8 cellular contexts compared by ENCODE assay signal in the genomic region with DNA sequence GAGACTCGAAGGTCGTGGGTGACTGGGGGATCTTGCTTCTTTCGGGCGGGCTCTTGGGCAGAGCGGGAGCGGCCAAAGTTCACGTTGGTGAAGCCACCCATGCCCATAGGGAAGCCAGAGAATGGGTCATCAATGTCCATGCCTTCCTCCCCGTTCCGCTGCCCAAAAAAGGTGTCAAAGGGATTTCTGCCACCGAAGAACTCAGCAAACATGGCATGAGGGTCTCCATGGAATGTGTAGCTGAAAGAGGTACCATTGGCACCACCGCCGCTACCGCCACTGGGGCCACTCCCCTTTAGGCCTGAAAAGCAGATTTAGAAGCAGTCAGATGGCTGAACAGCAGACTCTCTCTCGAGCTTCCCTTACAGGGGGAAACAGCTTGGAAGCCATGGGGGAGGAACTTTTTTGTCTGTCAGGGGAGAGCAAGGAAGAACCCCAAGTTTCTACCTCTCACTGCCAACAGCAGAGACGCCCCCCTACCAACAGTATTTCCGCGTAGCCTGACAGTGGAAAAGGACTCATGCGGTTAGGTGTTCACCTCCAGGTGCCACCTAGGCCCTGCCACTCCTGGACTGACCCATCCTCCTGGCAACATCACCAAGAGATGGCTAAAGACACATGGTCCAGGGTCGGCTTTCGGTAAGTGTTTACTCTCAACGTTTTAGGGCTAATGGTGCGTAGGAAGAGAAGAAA. TPM values are rescaled to one million over a fixed set of nuclear protein-coding genes. Genes with fewer than 3 reads are reported as not detected.
DNase-seq lines count a peak whose midpoint lies in the region; ATAC-seq and TF ChIP-seq lines count a peak whose summit lies in the region.

No MANE protein-coding gene starts in this region.

- 8 to 13% (median 11%) methylated on average over 19 to 22 of the region's 22 CpGs for WGBS in stomach, 5 donors

- intact Hi-C loops in activated T-helper 1 cell treated with anti-CD3 and anti-CD28 coated beads, Interleukin-12 subunit alpha, Interleukin-12 subunit beta, Interleukin-2, Interleukin-4 antibody, amounts not matched to agents 30 ng/mL and 10 ng/mL and 1 ng/mL, durations not matched to agents 14 hours and 24 hours and 36 hours (cut with micrococcal nuclease), result no loop called here
- intact Hi-C loops in stomach (cut with DNase I; ENCODE audit: low total_unique reads), result no loop called here

- no peak for ATAC-seq in GM18907 (IDR thresholded peaks at IDR 0.05; ENCODE audit: unreplicated experiment)

- peak overlapping the region; percentile 91 for H3K4me3 Mint-ChIP-seq in activated T-helper 1 cell treated with anti-CD3 and anti-CD28 coated beads, Interleukin-12 subunit alpha, Interleukin-12 subunit beta, Interleukin-2, Interleukin-4 antibody, amounts not matched to agents 30 ng/mL and 10 ng/mL and 1 ng/mL, durations not matched to agents 14 hours and 24 hours and 36 hours

- peak overlapping the region; percentile 54 for H3K9ac ChIP-seq in iPS-15b (ENCODE audit: low read depth, low read length)

- peaks cover 2% of the 10 kb centered on the region for H3K27me3 Mint-ChIP-seq in activated T-helper 1 cell treated with anti-CD3 and anti-CD28 coated beads, Interleukin-12 subunit alpha, Interleukin-12 subunit beta, Interleukin-2, Interleukin-4 antibody, amounts not matched to agents 30 ng/mL and 10 ng/mL and 1 ng/mL, durations not matched to agents 14 hours and 24 hours and 36 hours (ENCODE audit: insufficient read depth)

- H3K27me3 ChIP-seq in iPS-15b (ENCODE audit: control insufficient read depth, insufficient read depth, low read length), result no peaks in the 10 kb centered on the region
- no peaks in the 10 kb centered on the region for H3K27me3 ChIP-seq in stomach

- peak overlapping the region; percentile 99 to 100 (median 100) for H3K27ac ChIP-seq in stomach

- H3K9me3 ChIP-seq in iPS-15b (ENCODE audit: control insufficient read depth, insufficient read depth, low read length) (no peaks in the 10 kb centered on the region), stomach (no peaks in the 10 kb centered on the region)

- H3K36me3 Mint-ChIP-seq in activated T-helper 1 cell treated with anti-CD3 and anti-CD28 coated beads, Interleukin-12 subunit alpha, Interleukin-12 subunit beta, Interleukin-2, Interleukin-4 antibody, amounts not matched to agents 30 ng/mL and 10 ng/mL and 1 ng/mL, durations not matched to agents 14 hours and 24 hours and 36 hours (ENCODE audit: low read depth), result peaks cover 32% of the 10 kb centered on the region

- H3K4me1 ChIP-seq in iPS-15b (ENCODE audit: control insufficient read depth, insufficient read depth, low read length) (peaks cover 6% of the 10 kb centered on the region), stomach (peaks cover 50 to 80% (median 52%) of the 10 kb centered on the region in 4 donors)

- peak; percentile 18 for DNase-seq in activated CD4-positive, alpha-beta T cell treated with anti-CD3 and anti-CD28 coated beads, Interleukin-2, amount 50 U/mL, for 1 hour
- no peak for DNase-seq in activated CD4-positive, alpha-beta T cell treated with anti-CD3 and anti-CD28 coated beads for 48 hours
- DNase-seq in activated T-helper 1 cell treated with anti-CD3 and anti-CD28 coated beads, Interleukin-12 subunit alpha, Interleukin-12 subunit beta, Interleukin-2, Interleukin-4 antibody, amounts not matched to agents 30 ng/mL and 10 ng/mL and 1 ng/mL, durations not matched to agents 14 hours and 24 hours and 36 hours (ENCODE audit: low spot score), result no peak
- DNase-seq in stomach (no peak), GM10266 (ENCODE audit: extremely low spot score) (no peak), NOMO-1 (lab: John Stamatoyannopoulos, UW; ENCODE audit: unreplicated experiment in 2 of 2) (no peak)

- TF ChIP-seq CTCF in stomach (IDR thresholded peaks at IDR 0.05) (no peak), GM10266 (IDR thresholded peaks at IDR 0.05; ENCODE audit: control insufficient read depth, insufficient read depth, low read depth, missing control alignments) (no peak)

- no peak for TF ChIP-seq POLR2A in stomach (IDR thresholded peaks at IDR 0.05)

- no peaks in the 10 kb centered on the region for H3K9me3 Mint-ChIP-seq in activated T-helper 1 cell treated with anti-CD3 and anti-CD28 coated beads, Interleukin-12 subunit alpha, Interleukin-12 subunit beta, Interleukin-2, Interleukin-4 antibody, amounts not matched to agents 30 ng/mL and 10 ng/mL and 1 ng/mL, durations not matched to agents 14 hours and 24 hours and 36 hours

- peak overlapping the region; percentile 86 for H3K4me3 ChIP-seq in iPS-15b (ENCODE audit: low read depth, low read length)
- H3K4me3 ChIP-seq in stomach, result peak overlapping the region; percentile 85 to 89 (median 89)

- peak overlapping the region; percentile 77 for H3K27ac Mint-ChIP-seq in activated T-helper 1 cell treated with anti-CD3 and anti-CD28 coated beads, Interleukin-12 subunit alpha, Interleukin-12 subunit beta, Interleukin-2, Interleukin-4 antibody, amounts not matched to agents 30 ng/mL and 10 ng/mL and 1 ng/mL, durations not matched to agents 14 hours and 24 hours and 36 hours

- peaks cover 22% of the 10 kb centered on the region for H3K36me3 ChIP-seq in iPS-15b (ENCODE audit: control insufficient read depth, insufficient read depth, low read length)
- H3K36me3 ChIP-seq in stomach, result peaks cover 22 to 40% (median 34%) of the 10 kb centered on the region in 4 donors

- TF ChIP-seq EP300 in stomach (IDR thresholded peaks at IDR 0.05), result no peak

- H3K4me1 Mint-ChIP-seq in activated T-helper 1 cell treated with anti-CD3 and anti-CD28 coated beads, Interleukin-12 subunit alpha, Interleukin-12 subunit beta, Interleukin-2, Interleukin-4 antibody, amounts not matched to agents 30 ng/mL and 10 ng/mL and 1 ng/mL, durations not matched to agents 14 hours and 24 hours and 36 hours (ENCODE audit: low read depth), result peaks cover 49% of the 10 kb centered on the region

RNA-seq across cellular contexts. Expression of gene DNAJB1, which starts 1.3 kb away (rescaled TPM):
- total RNA-seq in activated T-helper 1 cell treated with anti-CD3 and anti-CD28 coated beads, Interleukin-12 subunit alpha, Interleukin-12 subunit beta, Interleukin-2, Interleukin-4 antibody, amounts not matched to agents 30 ng/mL and 10 ng/mL and 1 ng/mL, durations not matched to agents 14 hours and 24 hours and 36 hours, result 104 and 120 TPM in 2 replicates
- total RNA-seq in stomach, result 10 to 100 TPM in 4 of 5 donors, 1 to 10 TPM in 1; 9.9 to 62.6 (median 33.0) TPM
- polyA plus RNA-seq in stomach, result 10 to 100 TPM; 74.9 to 85.8 (median 80.9) TPM

RNA-seq across cellular contexts. Expression of gene TECR, which starts 12.5 kb away (rescaled TPM):
- 110 and 120 TPM in 2 replicates for total RNA-seq in activated T-helper 1 cell treated with anti-CD3 and anti-CD28 coated beads, Interleukin-12 subunit alpha, Interleukin-12 subunit beta, Interleukin-2, Interleukin-4 antibody, amounts not matched to agents 30 ng/mL and 10 ng/mL and 1 ng/mL, durations not matched to agents 14 hours and 24 hours and 36 hours
- total RNA-seq in stomach, result 10 to 100 TPM; 10.5 to 90.4 (median 54.0) TPM
- 100 to 1,000 TPM; 114 to 266 (median 166) TPM for polyA plus RNA-seq in stomach

RNA-seq across cellular contexts. Expression of gene GIPC1, which starts 21.0 kb away (rescaled TPM):
- 42.9 and 43.7 TPM in 2 replicates for total RNA-seq in activated T-helper 1 cell treated with anti-CD3 and anti-CD28 coated beads, Interleukin-12 subunit alpha, Interleukin-12 subunit beta, Interleukin-2, Interleukin-4 antibody, amounts not matched to agents 30 ng/mL and 10 ng/mL and 1 ng/mL, durations not matched to agents 14 hours and 24 hours and 36 hours
- total RNA-seq in stomach, result 100 to 1,000 TPM in 4 of 5 donors, 10 to 100 TPM in 1; 73.3 to 662 (median 174) TPM
- polyA plus RNA-seq in stomach, result 100 to 1,000 TPM in 2 of 3 donors, 10 to 100 TPM in 1; 98.9 to 126 (median 102) TPM

RNA-seq across cellular contexts. Expression of gene PTGER1, which starts 41.7 kb away (rescaled TPM):
- total RNA-seq in activated T-helper 1 cell treated with anti-CD3 and anti-CD28 coated beads, Interleukin-12 subunit alpha, Interleukin-12 subunit beta, Interleukin-2, Interleukin-4 antibody, amounts not matched to agents 30 ng/mL and 10 ng/mL and 1 ng/mL, durations not matched to agents 14 hours and 24 hours and 36 hours, result 0.44 and 0.78 TPM in 2 replicates
- total RNA-seq in stomach, result 1 to 10 TPM in 2 of 5 donors, not detected in 3; 1.2 to 3.3 TPM
- 1 to 10 TPM in 2 of 3 donors, not detected in 1; 1.4 to 3.4 TPM for polyA plus RNA-seq in stomach

RNA-seq across cellular contexts. Expression of gene NDUFB7, which starts 55.0 kb away (rescaled TPM):
- total RNA-seq in activated T-helper 1 cell treated with anti-CD3 and anti-CD28 coated beads, Interleukin-12 subunit alpha, Interleukin-12 subunit beta, Interleukin-2, Interleukin-4 antibody, amounts not matched to agents 30 ng/mL and 10 ng/mL and 1 ng/mL, durations not matched to agents 14 hours and 24 hours and 36 hours, result 131 and 133 TPM in 2 replicates
- total RNA-seq in stomach, result 1,000 to 10,000 TPM in 1 of 5 donors, 100 to 1,000 TPM in 4; 159 to 1,175 (median 226) TPM
- 100 to 1,000 TPM; 558 to 652 (median 596) TPM for polyA plus RNA-seq in stomach
